In the genomic region with DNA sequence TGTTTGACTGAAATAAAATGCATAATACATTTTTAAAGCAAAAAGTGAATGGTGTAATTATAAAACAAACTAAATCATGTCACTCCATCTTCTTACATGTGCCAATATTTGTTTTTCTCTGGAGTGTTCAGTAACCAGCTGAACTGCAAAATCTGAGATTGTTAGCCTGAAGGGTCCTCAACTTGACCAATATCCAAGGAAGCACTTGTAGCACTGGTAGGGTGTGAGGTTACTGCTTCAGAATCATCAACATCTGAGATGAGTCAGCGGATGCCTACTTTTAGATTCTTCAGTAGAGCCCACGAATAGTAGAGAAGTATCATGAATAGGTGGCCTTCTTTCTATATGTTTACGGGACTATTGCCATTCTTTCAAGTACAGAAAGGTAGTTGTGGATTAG, we compare ENCODE assay signal across 18 cellular contexts.
"Had no signal": no experiment of that assay in that cellular context is flagged by ENCODE, and none has a peak within 500 bp of the region (broad histone marks: within the 10 kb centered on the region; RNA-seq: fewer than 3 reads in every experiment).

No MANE protein-coding gene starts in this region.

- H3K27me3 ChIP-seq: sigmoid colon, stomach, thyroid gland had no signal

- H3K27ac ChIP-seq: dorsolateral prefrontal cortex, prostate gland, sigmoid colon, stomach, thyroid gland had no signal

- H3K4me3 ChIP-seq: dorsolateral prefrontal cortex, prostate gland, sigmoid colon, stomach, thyroid gland had no signal

- H3K36me3 ChIP-seq: prostate gland, sigmoid colon, stomach, thyroid gland had no signal

- ATAC-seq: naive thymus-derived CD4-positive, alpha-beta T cell; right cardiac atrium; stimulated activated effector memory CD8-positive, alpha-beta T cell treated with anti-CD3 and anti-CD28 coated beads, Interleukin-12 subunit alpha, Interleukin-12 subunit beta, amount 100 ng/mL, for 72 hours had no signal

- H3K9me3 ChIP-seq: prostate gland, sigmoid colon, stomach, thyroid gland had no signal

- DNase-seq: dorsolateral prefrontal cortex; effector CD4-positive, alpha-beta T cell; mammary epithelial cell; mesendoderm; midbrain; naive thymus-derived CD4-positive, alpha-beta T cell; nephron progenitor cell; nucleus accumbens; right cardiac atrium; sigmoid colon; stimulated activated CD4-positive, alpha-beta T cell treated with anti-CD3 and anti-CD28 coated beads, Interleukin-2, amount 100 ng/mL, for 24 hours; stimulated activated CD4-positive, alpha-beta T cell treated with anti-CD3 and anti-CD28 coated beads, Interleukin-4, amount 100 ng/mL, for 24 hours; stimulated activated naive CD4-positive, alpha-beta T cell treated with Interleukin-2 at 50 U/mL for 16 hours; stomach; thyroid gland; trophoblast cell had no signal

- H3K4me1 ChIP-seq: prostate gland had no signal
